Comparison of ENCODE assay signal across 1 cellular context in genomic region chr2:38750793-38751042, GRCh38.
A peak's percentile ranks its signal among the peaks of the same experiment; 100 is the strongest.
TF ChIP-seq lines count a peak whose summit lies in the region.

No MANE protein-coding gene starts in this region.

TF ChIP-seq in HepG2, 621 proteins besides CTCF, POLR2A, EP300 and RAD21 (continues in another document):
- TF ChIP-seq ZSCAN29 (CRISPR knock-in tag; conservative IDR thresholded peaks at IDR 0.05) (no peak; the same call in 1 of the 2 replicates), ZNF691 (CRISPR knock-in tag; IDR thresholded peaks at IDR 0.05; ENCODE audit: borderline replicate concordance, low read depth) (0 out of 2 replicates have a peak, but pooled peaks have one; percentile 50), SRY (CRISPR knock-in tag; IDR thresholded peaks at IDR 0.05) (0 out of 2 replicates have a peak, but pooled peaks have one; percentile 12), ZBTB37 (CRISPR knock-in tag; IDR thresholded peaks at IDR 0.05) (no peak), HOXA9 (CRISPR knock-in tag; IDR thresholded peaks at IDR 0.05; ENCODE audit: borderline replicate concordance) (no peak), ZNF256 (CRISPR knock-in tag; conservative IDR thresholded peaks at IDR 0.05) (peak; percentile 71), SCMH1 (CRISPR knock-in tag; IDR thresholded peaks at IDR 0.05; ENCODE audit: borderline replicate concordance) (no peak), ZNF782 (CRISPR knock-in tag; IDR thresholded peaks at IDR 0.05; ENCODE audit: borderline replicate concordance) (no peak; the same call in 1 of the 2 replicates), SP2 (CRISPR knock-in tag; IDR thresholded peaks at IDR 0.05) (peak; percentile 53; the same call in 1 of the 2 replicates), ZNF816 (CRISPR knock-in tag; IDR thresholded peaks at IDR 0.05; ENCODE audit: borderline replicate concordance) (peak; percentile 25; the same call in 1 of the 2 replicates), TGIF2 (CRISPR knock-in tag; IDR thresholded peaks at IDR 0.05) (0 out of 2 replicates have a peak, but pooled peaks have one; percentile 37), HOXD1 (CRISPR knock-in tag; IDR thresholded peaks at IDR 0.05) (peak; percentile 77; the same call in 1 of the 2 replicates), ZNF746 (CRISPR knock-in tag; IDR thresholded peaks at IDR 0.05) (0 out of 2 replicates have a peak, but pooled peaks have one; percentile 4), ZFP41 (CRISPR knock-in tag; IDR thresholded peaks at IDR 0.05; ENCODE audit: borderline replicate concordance) (peak; percentile 38; the same call in 1 of the 2 replicates), ZNF572 (CRISPR knock-in tag; IDR thresholded peaks at IDR 0.05) (peak; percentile 5; the same call in 1 of the 2 replicates), GMEB2 (CRISPR knock-in tag; IDR thresholded peaks at IDR 0.05; ENCODE audit: low read depth) (no peak), HDAC6 (IDR thresholded peaks at IDR 0.05; ENCODE audit: low read depth, low read length) (no peak), ZNF224 (CRISPR knock-in tag; IDR thresholded peaks at IDR 0.05) (no peak), MTF2 (CRISPR knock-in tag; IDR thresholded peaks at IDR 0.05; ENCODE audit: borderline replicate concordance) (0 out of 2 replicates have a peak, but pooled peaks have one; percentile 60), ZNF777 (CRISPR knock-in tag; IDR thresholded peaks at IDR 0.05) (peak; percentile 45; the same call in 1 of the 2 replicates), PHF8 (CRISPR knock-in tag; IDR thresholded peaks at IDR 0.05) (0 out of 2 replicates have a peak, but pooled peaks have one; percentile 49), ZNF253 (CRISPR knock-in tag; IDR thresholded peaks at IDR 0.05; ENCODE audit: borderline replicate concordance) (peak; percentile 85; the same call in 1 of the 2 replicates), ARNT2 (CRISPR knock-in tag; IDR thresholded peaks at IDR 0.05; ENCODE audit: low read depth) (no peak), RBM39 (IDR thresholded peaks at IDR 0.05; ENCODE audit: low read depth, low read length, poor library complexity, severe bottlenecking) (no peak), DNMT3B (CRISPR knock-in tag; conservative IDR thresholded peaks at IDR 0.05) (0 out of 2 replicates have a peak, but pooled peaks have one; percentile 9), ZNF891 (CRISPR knock-in tag; IDR thresholded peaks at IDR 0.05) (no peak), PRDM15 (CRISPR knock-in tag; IDR thresholded peaks at IDR 0.05) (0 out of 2 replicates have a peak, but pooled peaks have one; percentile 14), ZNF563 (CRISPR knock-in tag; IDR thresholded peaks at IDR 0.05) (peak; percentile 86), CREM (IDR thresholded peaks at IDR 0.05) (no peak), CREM (CRISPR knock-in tag; IDR thresholded peaks at IDR 0.05) (no peak), SMAD1 (CRISPR knock-in tag; IDR thresholded peaks at IDR 0.05; ENCODE audit: borderline replicate concordance, low read depth) (no peak), ONECUT2 (CRISPR knock-in tag; IDR thresholded peaks at IDR 0.05) (0 out of 2 replicates have a peak, but pooled peaks have one; percentile 11), GLMP (CRISPR knock-in tag; IDR thresholded peaks at IDR 0.05; ENCODE audit: borderline replicate concordance) (0 out of 2 replicates have a peak, but pooled peaks have one; percentile 6), ZNF264 (CRISPR knock-in tag; IDR thresholded peaks at IDR 0.05) (peak; percentile 13; the same call in 1 of the 2 replicates), SMARCE1 (IDR thresholded peaks at IDR 0.05; ENCODE audit: borderline replicate concordance) (no peak), ZNF7 (CRISPR knock-in tag; IDR thresholded peaks at IDR 0.05) (no peak), FOXC1 (CRISPR knock-in tag; IDR thresholded peaks at IDR 0.05; ENCODE audit: borderline replicate concordance) (0 out of 2 replicates have a peak, but pooled peaks have one; percentile 73), PAWR (CRISPR knock-in tag; IDR thresholded peaks at IDR 0.05; ENCODE audit: borderline replicate concordance) (peak; percentile 94), NCOA1 (CRISPR knock-in tag; IDR thresholded peaks at IDR 0.05) (no peak; the same call in 1 of the 2 replicates), HIVEP1 (CRISPR knock-in tag; IDR thresholded peaks at IDR 0.05) (no peak), ZNF780A (CRISPR knock-in tag; IDR thresholded peaks at IDR 0.05) (no peak; the same call in 1 of the 2 replicates)
- TF ChIP-seq, protein P1, sequence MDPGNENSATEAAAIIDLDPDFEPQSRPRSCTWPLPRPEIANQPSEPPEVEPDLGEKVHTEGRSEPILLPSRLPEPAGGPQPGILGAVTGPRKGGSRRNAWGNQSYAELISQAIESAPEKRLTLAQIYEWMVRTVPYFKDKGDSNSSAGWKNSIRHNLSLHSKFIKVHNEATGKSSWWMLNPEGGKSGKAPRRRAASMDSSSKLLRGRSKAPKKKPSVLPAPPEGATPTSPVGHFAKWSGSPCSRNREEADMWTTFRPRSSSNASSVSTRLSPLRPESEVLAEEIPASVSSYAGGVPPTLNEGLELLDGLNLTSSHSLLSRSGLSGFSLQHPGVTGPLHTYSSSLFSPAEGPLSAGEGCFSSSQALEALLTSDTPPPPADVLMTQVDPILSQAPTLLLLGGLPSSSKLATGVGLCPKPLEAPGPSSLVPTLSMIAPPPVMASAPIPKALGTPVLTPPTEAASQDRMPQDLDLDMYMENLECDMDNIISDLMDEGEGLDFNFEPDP (CRISPR knock-in tag; conservative IDR thresholded peaks at IDR 0.05): 0 out of 2 replicates have a peak, but pooled peaks have one; percentile 50
- TF ChIP-seq, protein P2, sequence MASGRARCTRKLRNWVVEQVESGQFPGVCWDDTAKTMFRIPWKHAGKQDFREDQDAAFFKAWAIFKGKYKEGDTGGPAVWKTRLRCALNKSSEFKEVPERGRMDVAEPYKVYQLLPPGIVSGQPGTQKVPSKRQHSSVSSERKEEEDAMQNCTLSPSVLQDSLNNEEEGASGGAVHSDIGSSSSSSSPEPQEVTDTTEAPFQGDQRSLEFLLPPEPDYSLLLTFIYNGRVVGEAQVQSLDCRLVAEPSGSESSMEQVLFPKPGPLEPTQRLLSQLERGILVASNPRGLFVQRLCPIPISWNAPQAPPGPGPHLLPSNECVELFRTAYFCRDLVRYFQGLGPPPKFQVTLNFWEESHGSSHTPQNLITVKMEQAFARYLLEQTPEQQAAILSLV (CRISPR knock-in tag; IDR thresholded peaks at IDR 0.05; ENCODE audit: borderline replicate concordance): peak; percentile 17; the same call in 1 of the 2 replicates
- TF ChIP-seq, protein P3, sequence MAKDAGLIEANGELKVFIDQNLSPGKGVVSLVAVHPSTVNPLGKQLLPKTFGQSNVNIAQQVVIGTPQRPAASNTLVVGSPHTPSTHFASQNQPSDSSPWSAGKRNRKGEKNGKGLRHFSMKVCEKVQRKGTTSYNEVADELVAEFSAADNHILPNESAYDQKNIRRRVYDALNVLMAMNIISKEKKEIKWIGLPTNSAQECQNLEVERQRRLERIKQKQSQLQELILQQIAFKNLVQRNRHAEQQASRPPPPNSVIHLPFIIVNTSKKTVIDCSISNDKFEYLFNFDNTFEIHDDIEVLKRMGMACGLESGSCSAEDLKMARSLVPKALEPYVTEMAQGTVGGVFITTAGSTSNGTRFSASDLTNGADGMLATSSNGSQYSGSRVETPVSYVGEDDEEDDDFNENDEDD (CRISPR knock-in tag; IDR thresholded peaks at IDR 0.05; ENCODE audit: borderline replicate concordance): peak; percentile 54; the same call in 1 of the 2 replicates
- TF ChIP-seq, protein P4, sequence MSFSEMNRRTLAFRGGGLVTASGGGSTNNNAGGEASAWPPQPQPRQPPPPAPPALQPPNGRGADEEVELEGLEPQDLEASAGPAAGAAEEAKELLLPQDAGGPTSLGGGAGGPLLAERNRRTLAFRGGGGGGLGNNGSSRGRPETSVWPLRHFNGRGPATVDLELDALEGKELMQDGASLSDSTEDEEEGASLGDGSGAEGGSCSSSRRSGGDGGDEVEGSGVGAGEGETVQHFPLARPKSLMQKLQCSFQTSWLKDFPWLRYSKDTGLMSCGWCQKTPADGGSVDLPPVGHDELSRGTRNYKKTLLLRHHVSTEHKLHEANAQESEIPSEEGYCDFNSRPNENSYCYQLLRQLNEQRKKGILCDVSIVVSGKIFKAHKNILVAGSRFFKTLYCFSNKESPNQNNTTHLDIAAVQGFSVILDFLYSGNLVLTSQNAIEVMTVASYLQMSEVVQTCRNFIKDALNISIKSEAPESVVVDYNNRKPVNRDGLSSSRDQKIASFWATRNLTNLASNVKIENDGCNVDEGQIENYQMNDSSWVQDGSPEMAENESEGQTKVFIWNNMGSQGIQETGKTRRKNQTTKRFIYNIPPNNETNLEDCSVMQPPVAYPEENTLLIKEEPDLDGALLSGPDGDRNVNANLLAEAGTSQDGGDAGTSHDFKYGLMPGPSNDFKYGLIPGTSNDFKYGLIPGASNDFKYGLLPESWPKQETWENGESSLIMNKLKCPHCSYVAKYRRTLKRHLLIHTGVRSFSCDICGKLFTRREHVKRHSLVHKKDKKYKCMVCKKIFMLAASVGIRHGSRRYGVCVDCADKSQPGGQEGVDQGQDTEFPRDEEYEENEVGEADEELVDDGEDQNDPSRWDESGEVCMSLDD (CRISPR knock-in tag; IDR thresholded peaks at IDR 0.05; ENCODE audit: borderline replicate concordance): 0 out of 2 replicates have a peak, but pooled peaks have one; percentile 23
- TF ChIP-seq, protein P5, sequence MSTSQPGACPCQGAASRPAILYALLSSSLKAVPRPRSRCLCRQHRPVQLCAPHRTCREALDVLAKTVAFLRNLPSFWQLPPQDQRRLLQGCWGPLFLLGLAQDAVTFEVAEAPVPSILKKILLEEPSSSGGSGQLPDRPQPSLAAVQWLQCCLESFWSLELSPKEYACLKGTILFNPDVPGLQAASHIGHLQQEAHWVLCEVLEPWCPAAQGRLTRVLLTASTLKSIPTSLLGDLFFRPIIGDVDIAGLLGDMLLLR (CRISPR knock-in tag; IDR thresholded peaks at IDR 0.05): no peak
